In the genomic region with DNA sequence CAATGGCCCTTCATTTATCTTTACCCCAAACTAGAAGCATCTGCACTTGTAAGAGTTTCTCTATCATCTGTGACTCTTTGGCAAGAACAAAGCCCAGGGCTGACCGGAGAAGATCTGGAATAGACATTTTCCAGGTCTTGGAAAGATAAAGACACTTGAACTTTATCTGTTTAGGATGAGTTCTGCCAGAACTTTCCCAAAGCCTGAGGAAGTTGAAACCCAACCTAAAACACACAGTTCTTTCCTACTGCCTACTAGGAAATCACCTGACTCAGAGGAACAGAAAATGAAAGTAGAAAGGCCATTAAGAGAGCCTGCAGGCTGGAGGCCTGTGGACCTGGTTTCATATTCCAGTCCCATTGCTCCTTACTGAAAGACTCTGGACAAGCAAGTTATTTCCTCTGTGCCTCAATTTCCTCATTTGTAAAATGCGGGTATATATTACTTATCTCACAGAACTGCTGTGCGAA, we compare ENCODE assay signal across 8 cellular contexts. TPM values are rescaled to one million over a fixed set of nuclear protein-coding genes. Genes with fewer than 3 reads are reported as not detected.
DNase-seq lines count a peak whose midpoint lies in the region; ATAC-seq and TF ChIP-seq lines count a peak whose summit lies in the region.

No MANE protein-coding gene starts in this region.

- peak; percentile 48 for ATAC-seq in omental fat pad (ENCODE audit: low FRiP score)

- DNase-seq in activated T-cell treated with anti-CD3 and anti-CD28 coated beads for 4 hours = peak; percentile 36
- DNase-seq in activated T-cell treated with anti-CD3 and anti-CD28 coated beads, Interleukin-2, amount 50 U/mL, for 1 hour = no peak
- DNase-seq in HAP-1 (ENCODE audit: low spot score in 2 of 2) = no peak
- peak; percentile 43 for DNase-seq in LoVo (ENCODE audit: low spot score)
- no peak for DNase-seq in activated T-cell treated with anti-CD3 and anti-CD28 coated beads, Interleukin-2, amount 50 U/mL, for 24 hours
- peak; percentile 34 for DNase-seq in fibroblast of the conjunctiva (ENCODE audit: low read depth)
- DNase-seq in omental fat pad (ENCODE audit: low spot score) = no peak
- no peak for DNase-seq in NCI-H1436 treated with DMSO at 0.1 percent for 48 hours (lab: John Stamatoyannopoulos, UW)

- no peaks in the 10 kb centered on the region for H3K27me3 Mint-ChIP-seq in activated T-cell treated with anti-CD3 and anti-CD28 coated beads, Interleukin-2, amount 50 U/mL, for 24 hours

- peak overlapping the region; percentile 1; the same call in 1 of the 2 replicates for H3K4me3 ChIP-seq in HAP-1

- in situ Hi-C loops in HAP-1 (cut with MboI; ENCODE audit: low sequenced_read_pairs) = loop anchor here (5.0 kb wide), 1 partner anchor 76 kb away; no protein-coding TSS in a partner anchor

- H3K4me1 Mint-ChIP-seq in activated T-cell treated with anti-CD3 and anti-CD28 coated beads, Interleukin-2, amount 50 U/mL, for 24 hours (ENCODE audit: low read depth) = peaks cover 52% of the 10 kb centered on the region

- H3K9me3 ChIP-seq in HAP-1 = no peaks in the 10 kb centered on the region

- H3K4me3 Mint-ChIP-seq in activated T-cell treated with anti-CD3 and anti-CD28 coated beads, Interleukin-2, amount 50 U/mL, for 24 hours = peak overlapping the region; percentile 96

- no peaks in the 10 kb centered on the region for H3K36me3 ChIP-seq in HAP-1 (replicated peaks)

- peaks cover 50% of the 10 kb centered on the region for H3K36me3 Mint-ChIP-seq in activated T-cell treated with anti-CD3 and anti-CD28 coated beads, Interleukin-2, amount 50 U/mL, for 24 hours (ENCODE audit: low read depth)

- peak overlapping the region; percentile 99 for H3K27ac Mint-ChIP-seq in activated T-cell treated with anti-CD3 and anti-CD28 coated beads, Interleukin-2, amount 50 U/mL, for 24 hours

- no peak for TF ChIP-seq CTCF in omental fat pad (IDR thresholded peaks at IDR 0.05)

- H3K4me1 ChIP-seq in HAP-1 = peaks cover 2% of the 10 kb centered on the region; the same call in 1 of the 2 replicates

- no peaks in the 10 kb centered on the region for H3K27me3 ChIP-seq in HAP-1 (ENCODE audit: low read depth)

- H3K9me3 Mint-ChIP-seq in activated T-cell treated with anti-CD3 and anti-CD28 coated beads, Interleukin-2, amount 50 U/mL, for 24 hours = no peaks in the 10 kb centered on the region

RNA-seq across cellular contexts. Expression of gene UBE2L6, which starts 1.4 kb away (rescaled TPM):
- total RNA-seq in omental fat pad = 100 to 1,000 TPM in 1 of 4 donors, 10 to 100 TPM in 3; 46.5 to 104 (median 52.6) TPM

RNA-seq across cellular contexts. Expression of gene SMTNL1, which starts 28.7 kb away (rescaled TPM):
- total RNA-seq in omental fat pad = not detected

RNA-seq across cellular contexts. Expression of gene SERPING1, which starts 31.4 kb away (rescaled TPM):
- total RNA-seq in omental fat pad = 1,000 to 10,000 TPM in 1 of 4 donors, 100 to 1,000 TPM in 3; 500 to 1,674 (median 892) TPM

RNA-seq across cellular contexts. Expression of gene TIMM10, which starts 35.5 kb away (rescaled TPM):
- 10 to 100 TPM; 42.9 to 49.0 (median 45.9) TPM for total RNA-seq in omental fat pad

RNA-seq across cellular contexts. Expression of gene SLC43A1, which starts 50.6 kb away (rescaled TPM):
- 10 to 100 TPM; 11.5 to 40.4 (median 16.5) TPM for total RNA-seq in omental fat pad

Comparison
In these comparisons a context has a peak if more than half of its experiments do, and no peak if none do; other contexts are left out.
1. DNase-seq: peak in activated T-cell treated with anti-CD3 and anti-CD28 coated beads for 4 hours (single experiment), LoVo (single experiment) and fibroblast of the conjunctiva (single experiment); none in activated T-cell treated with anti-CD3 and anti-CD28 coated beads, Interleukin-2, amount 50 U/mL, for 1 hour (single experiment), HAP-1 (0 of 2), activated T-cell treated with anti-CD3 and anti-CD28 coated beads, Interleukin-2, amount 50 U/mL, for 24 hours (single experiment), omental fat pad (single experiment) and NCI-H1436 treated with DMSO at 0.1 percent for 48 hours (single experiment).